ENCODE assay signal across 1 cellular context in genomic region chr1:56533621-56534020, GRCh38.
TF ChIP-seq lines count a peak whose summit lies in the region.

No MANE protein-coding gene starts in this region.

TF ChIP-seq in GM23338, 12 proteins besides CTCF, POLR2A, EP300 and RAD21 (continued from another document):
- TF ChIP-seq, protein P1, sequence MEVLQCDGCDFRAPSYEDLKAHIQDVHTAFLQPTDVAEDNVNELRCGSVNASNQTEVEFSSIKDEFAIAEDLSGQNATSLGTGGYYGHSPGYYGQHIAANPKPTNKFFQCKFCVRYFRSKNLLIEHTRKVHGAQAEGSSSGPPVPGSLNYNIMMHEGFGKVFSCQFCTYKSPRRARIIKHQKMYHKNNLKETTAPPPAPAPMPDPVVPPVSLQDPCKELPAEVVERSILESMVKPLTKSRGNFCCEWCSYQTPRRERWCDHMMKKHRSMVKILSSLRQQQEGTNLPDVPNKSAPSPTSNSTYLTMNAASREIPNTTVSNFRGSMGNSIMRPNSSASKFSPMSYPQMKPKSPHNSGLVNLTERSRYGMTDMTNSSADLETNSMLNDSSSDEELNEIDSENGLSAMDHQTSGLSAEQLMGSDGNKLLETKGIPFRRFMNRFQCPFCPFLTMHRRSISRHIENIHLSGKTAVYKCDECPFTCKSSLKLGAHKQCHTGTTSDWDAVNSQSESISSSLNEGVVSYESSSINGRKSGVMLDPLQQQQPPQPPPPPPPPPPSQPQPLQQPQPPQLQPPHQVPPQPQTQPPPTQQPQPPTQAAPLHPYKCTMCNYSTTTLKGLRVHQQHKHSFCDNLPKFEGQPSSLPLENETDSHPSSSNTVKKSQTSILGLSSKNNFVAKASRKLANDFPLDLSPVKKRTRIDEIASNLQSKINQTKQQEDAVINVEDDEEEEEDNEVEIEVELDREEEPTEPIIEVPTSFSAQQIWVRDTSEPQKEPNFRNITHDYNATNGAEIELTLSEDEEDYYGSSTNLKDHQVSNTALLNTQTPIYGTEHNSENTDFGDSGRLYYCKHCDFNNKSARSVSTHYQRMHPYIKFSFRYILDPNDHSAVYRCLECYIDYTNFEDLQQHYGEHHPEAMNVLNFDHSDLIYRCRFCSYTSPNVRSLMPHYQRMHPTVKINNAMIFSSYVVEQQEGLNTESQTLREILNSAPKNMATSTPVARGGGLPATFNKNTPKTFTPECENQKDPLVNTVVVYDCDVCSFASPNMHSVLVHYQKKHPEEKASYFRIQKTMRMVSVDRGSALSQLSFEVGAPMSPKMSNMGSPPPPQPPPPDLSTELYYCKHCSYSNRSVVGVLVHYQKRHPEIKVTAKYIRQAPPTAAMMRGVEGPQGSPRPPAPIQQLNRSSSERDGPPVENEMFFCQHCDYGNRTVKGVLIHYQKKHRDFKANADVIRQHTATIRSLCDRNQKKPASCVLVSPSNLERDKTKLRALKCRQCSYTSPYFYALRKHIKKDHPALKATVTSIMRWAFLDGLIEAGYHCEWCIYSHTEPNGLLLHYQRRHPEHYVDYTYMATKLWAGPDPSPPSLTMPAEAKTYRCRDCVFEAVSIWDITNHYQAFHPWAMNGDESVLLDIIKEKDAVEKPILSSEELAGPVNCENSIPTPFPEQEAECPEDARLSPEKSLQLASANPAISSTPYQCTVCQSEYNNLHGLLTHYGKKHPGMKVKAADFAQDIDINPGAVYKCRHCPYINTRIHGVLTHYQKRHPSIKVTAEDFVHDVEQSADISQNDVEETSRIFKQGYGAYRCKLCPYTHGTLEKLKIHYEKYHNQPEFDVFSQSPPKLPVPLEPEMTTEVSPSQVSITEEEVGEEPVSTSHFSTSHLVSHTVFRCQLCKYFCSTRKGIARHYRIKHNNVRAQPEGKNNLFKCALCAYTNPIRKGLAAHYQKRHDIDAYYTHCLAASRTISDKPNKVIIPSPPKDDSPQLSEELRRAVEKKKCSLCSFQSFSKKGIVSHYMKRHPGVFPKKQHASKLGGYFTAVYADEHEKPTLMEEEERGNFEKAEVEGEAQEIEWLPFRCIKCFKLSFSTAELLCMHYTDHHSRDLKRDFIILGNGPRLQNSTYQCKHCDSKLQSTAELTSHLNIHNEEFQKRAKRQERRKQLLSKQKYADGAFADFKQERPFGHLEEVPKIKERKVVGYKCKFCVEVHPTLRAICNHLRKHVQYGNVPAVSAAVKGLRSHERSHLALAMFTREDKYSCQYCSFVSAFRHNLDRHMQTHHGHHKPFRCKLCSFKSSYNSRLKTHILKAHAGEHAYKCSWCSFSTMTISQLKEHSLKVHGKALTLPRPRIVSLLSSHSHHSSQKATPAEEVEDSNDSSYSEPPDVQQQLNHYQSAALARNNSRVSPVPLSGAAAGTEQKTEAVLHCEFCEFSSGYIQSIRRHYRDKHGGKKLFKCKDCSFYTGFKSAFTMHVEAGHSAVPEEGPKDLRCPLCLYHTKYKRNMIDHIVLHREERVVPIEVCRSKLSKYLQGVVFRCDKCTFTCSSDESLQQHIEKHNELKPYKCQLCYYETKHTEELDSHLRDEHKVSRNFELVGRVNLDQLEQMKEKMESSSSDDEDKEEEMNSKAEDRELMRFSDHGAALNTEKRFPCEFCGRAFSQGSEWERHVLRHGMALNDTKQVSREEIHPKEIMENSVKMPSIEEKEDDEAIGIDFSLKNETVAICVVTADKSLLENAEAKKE (CRISPR knock-in tag; IDR thresholded peaks at IDR 0.05), result no peak
- TF ChIP-seq, protein P2, sequence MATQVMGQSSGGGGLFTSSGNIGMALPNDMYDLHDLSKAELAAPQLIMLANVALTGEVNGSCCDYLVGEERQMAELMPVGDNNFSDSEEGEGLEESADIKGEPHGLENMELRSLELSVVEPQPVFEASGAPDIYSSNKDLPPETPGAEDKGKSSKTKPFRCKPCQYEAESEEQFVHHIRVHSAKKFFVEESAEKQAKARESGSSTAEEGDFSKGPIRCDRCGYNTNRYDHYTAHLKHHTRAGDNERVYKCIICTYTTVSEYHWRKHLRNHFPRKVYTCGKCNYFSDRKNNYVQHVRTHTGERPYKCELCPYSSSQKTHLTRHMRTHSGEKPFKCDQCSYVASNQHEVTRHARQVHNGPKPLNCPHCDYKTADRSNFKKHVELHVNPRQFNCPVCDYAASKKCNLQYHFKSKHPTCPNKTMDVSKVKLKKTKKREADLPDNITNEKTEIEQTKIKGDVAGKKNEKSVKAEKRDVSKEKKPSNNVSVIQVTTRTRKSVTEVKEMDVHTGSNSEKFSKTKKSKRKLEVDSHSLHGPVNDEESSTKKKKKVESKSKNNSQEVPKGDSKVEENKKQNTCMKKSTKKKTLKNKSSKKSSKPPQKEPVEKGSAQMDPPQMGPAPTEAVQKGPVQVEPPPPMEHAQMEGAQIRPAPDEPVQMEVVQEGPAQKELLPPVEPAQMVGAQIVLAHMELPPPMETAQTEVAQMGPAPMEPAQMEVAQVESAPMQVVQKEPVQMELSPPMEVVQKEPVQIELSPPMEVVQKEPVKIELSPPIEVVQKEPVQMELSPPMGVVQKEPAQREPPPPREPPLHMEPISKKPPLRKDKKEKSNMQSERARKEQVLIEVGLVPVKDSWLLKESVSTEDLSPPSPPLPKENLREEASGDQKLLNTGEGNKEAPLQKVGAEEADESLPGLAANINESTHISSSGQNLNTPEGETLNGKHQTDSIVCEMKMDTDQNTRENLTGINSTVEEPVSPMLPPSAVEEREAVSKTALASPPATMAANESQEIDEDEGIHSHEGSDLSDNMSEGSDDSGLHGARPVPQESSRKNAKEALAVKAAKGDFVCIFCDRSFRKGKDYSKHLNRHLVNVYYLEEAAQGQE (IDR thresholded peaks at IDR 0.05; ENCODE audit: unreplicated experiment), result no peak
- TF ChIP-seq EZH2phosphoT487 (IDR thresholded peaks at IDR 0.05; ENCODE audit: unreplicated experiment), result no peak
- no peak for TF ChIP-seq ZNF114 (CRISPR knock-in tag; IDR thresholded peaks at IDR 0.05)
- no peak for TF ChIP-seq JUNB (IDR thresholded peaks at IDR 0.05; ENCODE audit: unreplicated experiment)
